Comparison of ENCODE assay signal across 15 cellular contexts in genomic region chr4:165203541-165204461, GRCh38. TPM values are rescaled to one million over a fixed set of nuclear protein-coding genes. Genes with fewer than 3 reads are reported as not detected.
A peak's percentile ranks its signal among the peaks of the same experiment; 100 is the strongest.
DNase-seq lines count a peak whose midpoint lies in the region; ATAC-seq and TF ChIP-seq lines count a peak whose summit lies in the region.
"Had no signal": no experiment of that assay in that cellular context is flagged by ENCODE, and none has a peak within 500 bp of the region (broad histone marks: within the 10 kb centered on the region; RNA-seq: fewer than 3 reads in every experiment).

No MANE protein-coding gene starts in this region.

- H3K27me3 Mint-ChIP-seq in T-helper 1 cell treated with Interleukin-12 subunit alpha and Interleukin-12 subunit beta and Interleukin-4 antibody, amounts not matched to agents 30 μg/mL and 1 μg/mL, for 36 hours (ENCODE audit: low read depth) = no peaks in the 10 kb centered on the region
- no peaks in the 10 kb centered on the region for H3K27me3 Mint-ChIP-seq in activated T-helper 17 cell treated with anti-CD3 and anti-CD28 coated beads, Interleukin-2, amount 50 U/mL, for 72 hours
- no peaks in the 10 kb centered on the region for H3K27me3 Mint-ChIP-seq in natural killer cell treated with Interleukin-12 subunit alpha and Interleukin-12 subunit beta and Interleukin-15 and Interleukin-18, amount 100 ng/mL, for 72 hours

- DNase-seq in T-helper 1 cell (no peak), GM10266 (ENCODE audit: extremely low spot score) (peak; percentile 19), NCI-H69 (lab: John Stamatoyannopoulos, UW) (no peak), AML-193 (lab: John Stamatoyannopoulos, UW) (no peak)
- DNase-seq in natural killer cell treated with Interleukin-12 subunit alpha and Interleukin-12 subunit beta and Interleukin-15 and Interleukin-18, amount 100 ng/mL, for 72 hours (ENCODE audit: low spot score) = no peak
- DNase-seq: body of pancreas; dorsolateral prefrontal cortex; GF-D8; left lung; retina; stimulated activated CD4-positive, alpha-beta T cell treated with anti-CD3 and anti-CD28 coated beads, Interleukin-1b, Interleukin-23, amount 100 ng/mL, for 48 hours had no signal

- peak overlapping the region; percentile 81 for H3K27ac Mint-ChIP-seq in T-helper 1 cell treated with Interleukin-12 subunit alpha and Interleukin-12 subunit beta and Interleukin-4 antibody, amounts not matched to agents 30 μg/mL and 1 μg/mL, for 36 hours
- H3K27ac Mint-ChIP-seq in activated T-helper 17 cell treated with anti-CD3 and anti-CD28 coated beads, Interleukin-2, amount 50 U/mL, for 72 hours = peak overlapping the region; percentile 41
- H3K27ac Mint-ChIP-seq in natural killer cell treated with Interleukin-12 subunit alpha and Interleukin-12 subunit beta and Interleukin-15 and Interleukin-18, amount 100 ng/mL, for 72 hours = peak overlapping the region; percentile 56 to 78
- H3K27ac Mint-ChIP-seq: type B pancreatic cell had no signal

- H3K4me3 Mint-ChIP-seq in T-helper 1 cell treated with Interleukin-12 subunit alpha and Interleukin-12 subunit beta and Interleukin-4 antibody, amounts not matched to agents 30 μg/mL and 1 μg/mL, for 36 hours = peak overlapping the region; percentile 8
- H3K4me3 Mint-ChIP-seq in activated T-helper 17 cell treated with anti-CD3 and anti-CD28 coated beads, Interleukin-2, amount 50 U/mL, for 72 hours = peak overlapping the region; percentile 78
- peak overlapping the region; percentile 76 for H3K4me3 Mint-ChIP-seq in natural killer cell treated with Interleukin-12 subunit alpha and Interleukin-12 subunit beta and Interleukin-15 and Interleukin-18, amount 100 ng/mL, for 72 hours
- H3K4me3 Mint-ChIP-seq: type B pancreatic cell had no signal

- no peak for TF ChIP-seq CTCF in GM10266 (IDR thresholded peaks at IDR 0.05; ENCODE audit: control insufficient read depth, insufficient read depth, low read depth, missing control alignments)

- peaks cover 29% of the 10 kb centered on the region for H3K4me1 Mint-ChIP-seq in T-helper 1 cell treated with Interleukin-12 subunit alpha and Interleukin-12 subunit beta and Interleukin-4 antibody, amounts not matched to agents 30 μg/mL and 1 μg/mL, for 36 hours (ENCODE audit: low read depth)
- peaks cover 19% of the 10 kb centered on the region for H3K4me1 Mint-ChIP-seq in activated T-helper 17 cell treated with anti-CD3 and anti-CD28 coated beads, Interleukin-2, amount 50 U/mL, for 72 hours
- H3K4me1 Mint-ChIP-seq in natural killer cell treated with Interleukin-12 subunit alpha and Interleukin-12 subunit beta and Interleukin-15 and Interleukin-18, amount 100 ng/mL, for 72 hours (ENCODE audit: low read depth in 2 of 2) = peaks cover 30 to 35% of the 10 kb centered on the region in 2 donors

- ATAC-seq in activated T-helper 17 cell treated with anti-CD3 and anti-CD28 coated beads, Interleukin-2, amount 50 U/mL, for 72 hours (replicated peaks) = peak; percentile 65
- no peak for ATAC-seq in natural killer cell treated with Interleukin-12 subunit alpha and Interleukin-12 subunit beta and Interleukin-15 and Interleukin-18, amount 100 ng/mL, for 72 hours
- no peak for ATAC-seq in HG02885 (IDR thresholded peaks at IDR 0.05; ENCODE audit: poor library complexity, unreplicated experiment)
- ATAC-seq: body of pancreas, left lung had no signal

- H3K36me3 Mint-ChIP-seq in T-helper 1 cell treated with Interleukin-12 subunit alpha and Interleukin-12 subunit beta and Interleukin-4 antibody, amounts not matched to agents 30 μg/mL and 1 μg/mL, for 36 hours (ENCODE audit: low read depth) = peaks cover 4% of the 10 kb centered on the region
- no peaks in the 10 kb centered on the region for H3K36me3 Mint-ChIP-seq in activated T-helper 17 cell treated with anti-CD3 and anti-CD28 coated beads, Interleukin-2, amount 50 U/mL, for 72 hours (ENCODE audit: low read depth)
- H3K36me3 Mint-ChIP-seq in natural killer cell treated with Interleukin-12 subunit alpha and Interleukin-12 subunit beta and Interleukin-15 and Interleukin-18, amount 100 ng/mL, for 72 hours = no peaks in the 10 kb centered on the region
- H3K36me3 Mint-ChIP-seq: type B pancreatic cell had no signal

- H3K9me3 Mint-ChIP-seq in T-helper 1 cell treated with Interleukin-12 subunit alpha and Interleukin-12 subunit beta and Interleukin-4 antibody, amounts not matched to agents 30 μg/mL and 1 μg/mL, for 36 hours = no peaks in the 10 kb centered on the region
- H3K9me3 Mint-ChIP-seq in activated T-helper 17 cell treated with anti-CD3 and anti-CD28 coated beads, Interleukin-2, amount 50 U/mL, for 72 hours = no peaks in the 10 kb centered on the region
- H3K9me3 Mint-ChIP-seq in natural killer cell treated with Interleukin-12 subunit alpha and Interleukin-12 subunit beta and Interleukin-15 and Interleukin-18, amount 100 ng/mL, for 72 hours = no peaks in the 10 kb centered on the region
- H3K9me3 Mint-ChIP-seq: type B pancreatic cell had no signal

RNA-seq across cellular contexts. Expression of gene KLHL2, which starts 3.6 kb away (rescaled TPM):
- total RNA-seq in activated T-helper 17 cell treated with anti-CD3 and anti-CD28 coated beads, Interleukin-2, amount 50 U/mL, for 72 hours = 10 to 100 TPM; 25.4 to 27.3 TPM
- 10 to 100 TPM; 53.7 to 80.1 TPM for total RNA-seq in natural killer cell treated with Interleukin-12 subunit alpha and Interleukin-12 subunit beta and Interleukin-15 and Interleukin-18, amount 100 ng/mL, for 72 hours

Comparison
In these comparisons a context has a peak if more than half of its experiments do, and no peak if none do; other contexts are left out.
1. H3K4me3 Mint-ChIP-seq: peak in every context shown above with its lines; median percentile 78 in activated T-helper 17 cell treated with anti-CD3 and anti-CD28 coated beads, Interleukin-2, amount 50 U/mL, for 72 hours; 76 in natural killer cell treated with Interleukin-12 subunit alpha and Interleukin-12 subunit beta and Interleukin-15 and Interleukin-18, amount 100 ng/mL, for 72 hours; 8 in T-helper 1 cell treated with Interleukin-12 subunit alpha and Interleukin-12 subunit beta and Interleukin-4 antibody, amounts not matched to agents 30 μg/mL and 1 μg/mL, for 36 hours.